23 cellular contexts compared by ENCODE assay signal in genomic region chr14:79337761-79338160, GRCh38.
"Had no signal": no experiment of that assay in that cellular context is flagged by ENCODE, and none has a peak within 500 bp of the region (broad histone marks: within the 10 kb centered on the region; RNA-seq: fewer than 3 reads in every experiment).

No MANE protein-coding gene starts in this region.

- H3K9me3 ChIP-seq: gastrocnemius medialis, pancreas, stomach, thoracic aorta, transverse colon had no signal

- ATAC-seq: esophagus mucosa; gastrocnemius medialis; left cardiac atrium; left ventricle myocardium superior; naive thymus-derived CD4-positive, alpha-beta T cell; pancreas; right cardiac atrium had no signal

- H3K4me1 ChIP-seq: gastrocnemius medialis, pancreas, stomach, transverse colon had no signal

- H3K27me3 ChIP-seq: gastrocnemius medialis, pancreas, stomach, transverse colon had no signal

- H3K4me1 Mint-ChIP-seq: immature natural killer cell had no signal

- H3K4me3 Mint-ChIP-seq: immature natural killer cell; naive thymus-derived CD4-positive, alpha-beta T cell; neural crest cell had no signal

- H3K27me3 Mint-ChIP-seq: progenitor cell of endocrine pancreas had no signal

- DNase-seq: cortex of kidney; dorsolateral prefrontal cortex; effector CD8-positive, alpha-beta T cell; gastrocnemius medialis; immature natural killer cell; kidney; left cardiac atrium; left ventricle myocardium superior; naive thymus-derived CD4-positive, alpha-beta T cell; nucleus accumbens; pancreas; right cardiac atrium; small intestine; stimulated activated CD4-positive, alpha-beta T cell treated with anti-CD3 and anti-CD28 coated beads, Interleukin-12 subunit alpha, Interleukin-12 subunit beta, amount 100 ng/mL, for 4 hours; stimulated activated naive CD4-positive, alpha-beta T cell; stomach; substantia nigra; transverse colon had no signal

- H3K9me3 Mint-ChIP-seq: neural crest cell had no signal

- H3K36me3 Mint-ChIP-seq: immature natural killer cell; naive thymus-derived CD4-positive, alpha-beta T cell had no signal

- H3K27ac Mint-ChIP-seq: immature natural killer cell; naive thymus-derived CD4-positive, alpha-beta T cell; progenitor cell of endocrine pancreas had no signal

- H3K4me3 ChIP-seq: dorsolateral prefrontal cortex, gastrocnemius medialis, lung, pancreas, stomach, thoracic aorta, transverse colon had no signal

- H3K27ac ChIP-seq: dorsolateral prefrontal cortex, gastrocnemius medialis, pancreas, stomach, thoracic aorta, transverse colon had no signal

- H3K36me3 ChIP-seq: gastrocnemius medialis, pancreas, stomach, thoracic aorta, transverse colon had no signal
